1 cellular context compared by ENCODE assay signal in the genomic region with DNA sequence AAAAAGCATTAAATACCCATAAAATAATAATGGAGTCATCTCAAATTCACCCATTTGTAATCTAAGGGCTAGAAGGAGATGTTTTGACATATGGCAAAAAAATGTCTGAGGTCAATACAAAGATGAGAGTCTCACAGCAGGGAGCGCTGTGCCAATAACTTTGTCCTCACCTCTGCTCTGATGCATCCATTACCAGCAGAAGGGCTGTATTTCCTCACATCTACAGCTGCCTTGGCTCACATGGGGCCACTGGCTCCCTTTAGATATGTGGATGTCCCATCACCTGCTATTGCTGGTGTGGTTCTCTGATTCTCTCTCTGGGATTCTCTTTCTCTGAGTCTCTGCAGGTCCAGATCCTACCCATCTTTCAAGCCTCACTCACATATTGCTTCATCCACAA.
TF ChIP-seq lines count a peak whose summit lies in the region.

No MANE protein-coding gene starts in this region.

TF ChIP-seq in IMR-90, 13 proteins besides CTCF, POLR2A, EP300 and RAD21:
- TF ChIP-seq CHD1 (IDR thresholded peaks at IDR 0.05; ENCODE audit: low read depth, low read length) (no peak), MXI1 (IDR thresholded peaks at IDR 0.05; ENCODE audit: borderline replicate concordance, low read depth, low read length) (no peak), RFX5 (IDR thresholded peaks at IDR 0.05; ENCODE audit: low read depth, low read length) (no peak), NFE2L2 (IDR thresholded peaks at IDR 0.05; ENCODE audit: low read depth, low read length) (no peak), BHLHE40 (IDR thresholded peaks at IDR 0.05; ENCODE audit: low read depth, low read length) (no peak), MAFK (IDR thresholded peaks at IDR 0.05; ENCODE audit: low read depth, low read length) (no peak), FOS (IDR thresholded peaks at IDR 0.05; ENCODE audit: low read depth, low read length) (no peak), RCOR1 (IDR thresholded peaks at IDR 0.05; ENCODE audit: insufficient replicate concordance, low read length) (no peak), CEBPB (IDR thresholded peaks at IDR 0.05; ENCODE audit: low read depth, low read length) (no peak), MAZ (IDR thresholded peaks at IDR 0.05; ENCODE audit: borderline replicate concordance, low read depth, low read length) (no peak), SMC3 (IDR thresholded peaks at IDR 0.05; ENCODE audit: low read depth, low read length) (no peak)
- TF ChIP-seq, protein P1, sequence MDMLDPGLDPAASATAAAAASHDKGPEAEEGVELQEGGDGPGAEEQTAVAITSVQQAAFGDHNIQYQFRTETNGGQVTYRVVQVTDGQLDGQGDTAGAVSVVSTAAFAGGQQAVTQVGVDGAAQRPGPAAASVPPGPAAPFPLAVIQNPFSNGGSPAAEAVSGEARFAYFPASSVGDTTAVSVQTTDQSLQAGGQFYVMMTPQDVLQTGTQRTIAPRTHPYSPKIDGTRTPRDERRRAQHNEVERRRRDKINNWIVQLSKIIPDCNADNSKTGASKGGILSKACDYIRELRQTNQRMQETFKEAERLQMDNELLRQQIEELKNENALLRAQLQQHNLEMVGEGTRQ (IDR thresholded peaks at IDR 0.05; ENCODE audit: low read depth, low read length), result no peak
- TF ChIP-seq, protein P2, sequence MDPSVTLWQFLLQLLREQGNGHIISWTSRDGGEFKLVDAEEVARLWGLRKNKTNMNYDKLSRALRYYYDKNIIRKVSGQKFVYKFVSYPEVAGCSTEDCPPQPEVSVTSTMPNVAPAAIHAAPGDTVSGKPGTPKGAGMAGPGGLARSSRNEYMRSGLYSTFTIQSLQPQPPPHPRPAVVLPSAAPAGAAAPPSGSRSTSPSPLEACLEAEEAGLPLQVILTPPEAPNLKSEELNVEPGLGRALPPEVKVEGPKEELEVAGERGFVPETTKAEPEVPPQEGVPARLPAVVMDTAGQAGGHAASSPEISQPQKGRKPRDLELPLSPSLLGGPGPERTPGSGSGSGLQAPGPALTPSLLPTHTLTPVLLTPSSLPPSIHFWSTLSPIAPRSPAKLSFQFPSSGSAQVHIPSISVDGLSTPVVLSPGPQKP (IDR thresholded peaks at IDR 0.05; ENCODE audit: borderline replicate concordance, low read depth, low read length), result no peak
